In the genomic region with DNA sequence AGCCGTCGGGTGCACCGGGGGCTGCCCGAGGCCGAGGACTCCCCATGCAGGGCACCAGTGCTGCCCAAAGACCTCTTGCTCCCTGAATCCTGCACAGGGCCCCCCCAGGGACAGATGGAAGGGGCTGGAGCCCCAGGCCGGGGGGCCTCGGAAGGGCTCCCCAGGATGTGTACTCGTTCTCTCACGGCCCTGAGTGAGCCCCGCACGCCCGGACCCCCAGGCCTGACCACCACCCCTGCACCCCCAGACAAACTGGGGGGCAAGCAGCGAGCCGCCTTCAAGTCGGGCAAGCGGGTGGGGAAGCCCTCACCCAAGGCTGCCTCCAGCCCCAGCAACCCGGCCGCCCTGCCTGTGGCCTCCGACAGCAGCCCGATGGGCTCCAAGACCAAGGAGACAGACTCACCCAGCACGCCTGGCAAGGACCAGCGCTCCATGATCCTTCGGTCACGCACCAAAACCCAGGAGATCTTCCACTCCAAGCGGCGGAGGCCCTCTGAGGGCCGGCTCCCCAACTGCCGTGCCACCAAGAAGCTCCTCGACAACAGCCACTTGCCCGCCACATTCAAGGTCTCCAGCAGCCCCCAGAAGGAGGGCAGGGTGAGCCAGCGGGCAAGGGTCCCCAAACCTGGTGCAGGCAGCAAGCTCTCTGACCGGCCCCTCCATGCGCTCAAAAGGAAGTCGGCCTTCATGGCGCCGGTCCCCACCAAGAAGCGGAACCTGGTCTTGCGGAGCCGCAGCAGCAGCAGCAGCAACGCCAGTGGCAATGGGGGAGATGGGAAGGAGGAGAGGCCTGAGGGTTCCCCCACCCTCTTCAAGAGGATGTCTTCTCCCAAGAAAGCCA, we compare ENCODE assay signal across 2 cellular contexts.
TF ChIP-seq lines count a peak whose summit lies in the region.

No MANE protein-coding gene starts in this region.

TF ChIP-seq in HepG2, 621 proteins besides CTCF, POLR2A, EP300 and RAD21:
- no peak for TF ChIP-seq ZNF556 (CRISPR knock-in tag; IDR thresholded peaks at IDR 0.05; ENCODE audit: borderline replicate concordance)
- TF ChIP-seq HNRNPL (IDR thresholded peaks at IDR 0.05; ENCODE audit: low read depth, low read length): 0 out of 2 replicates have a peak, but pooled peaks have one; percentile 12
- no peak for TF ChIP-seq ZNF446 (CRISPR knock-in tag; IDR thresholded peaks at IDR 0.05)
TF ChIP-seq in HepG2: peak in this region for 1.

TF ChIP-seq in WTC11, 78 proteins besides CTCF, POLR2A, EP300 and RAD21:
- TF ChIP-seq, protein P1, sequence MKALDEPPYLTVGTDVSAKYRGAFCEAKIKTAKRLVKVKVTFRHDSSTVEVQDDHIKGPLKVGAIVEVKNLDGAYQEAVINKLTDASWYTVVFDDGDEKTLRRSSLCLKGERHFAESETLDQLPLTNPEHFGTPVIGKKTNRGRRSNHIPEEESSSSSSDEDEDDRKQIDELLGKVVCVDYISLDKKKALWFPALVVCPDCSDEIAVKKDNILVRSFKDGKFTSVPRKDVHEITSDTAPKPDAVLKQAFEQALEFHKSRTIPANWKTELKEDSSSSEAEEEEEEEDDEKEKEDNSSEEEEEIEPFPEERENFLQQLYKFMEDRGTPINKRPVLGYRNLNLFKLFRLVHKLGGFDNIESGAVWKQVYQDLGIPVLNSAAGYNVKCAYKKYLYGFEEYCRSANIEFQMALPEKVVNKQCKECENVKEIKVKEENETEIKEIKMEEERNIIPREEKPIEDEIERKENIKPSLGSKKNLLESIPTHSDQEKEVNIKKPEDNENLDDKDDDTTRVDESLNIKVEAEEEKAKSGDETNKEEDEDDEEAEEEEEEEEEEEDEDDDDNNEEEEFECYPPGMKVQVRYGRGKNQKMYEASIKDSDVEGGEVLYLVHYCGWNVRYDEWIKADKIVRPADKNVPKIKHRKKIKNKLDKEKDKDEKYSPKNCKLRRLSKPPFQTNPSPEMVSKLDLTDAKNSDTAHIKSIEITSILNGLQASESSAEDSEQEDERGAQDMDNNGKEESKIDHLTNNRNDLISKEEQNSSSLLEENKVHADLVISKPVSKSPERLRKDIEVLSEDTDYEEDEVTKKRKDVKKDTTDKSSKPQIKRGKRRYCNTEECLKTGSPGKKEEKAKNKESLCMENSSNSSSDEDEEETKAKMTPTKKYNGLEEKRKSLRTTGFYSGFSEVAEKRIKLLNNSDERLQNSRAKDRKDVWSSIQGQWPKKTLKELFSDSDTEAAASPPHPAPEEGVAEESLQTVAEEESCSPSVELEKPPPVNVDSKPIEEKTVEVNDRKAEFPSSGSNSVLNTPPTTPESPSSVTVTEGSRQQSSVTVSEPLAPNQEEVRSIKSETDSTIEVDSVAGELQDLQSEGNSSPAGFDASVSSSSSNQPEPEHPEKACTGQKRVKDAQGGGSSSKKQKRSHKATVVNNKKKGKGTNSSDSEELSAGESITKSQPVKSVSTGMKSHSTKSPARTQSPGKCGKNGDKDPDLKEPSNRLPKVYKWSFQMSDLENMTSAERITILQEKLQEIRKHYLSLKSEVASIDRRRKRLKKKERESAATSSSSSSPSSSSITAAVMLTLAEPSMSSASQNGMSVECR (CRISPR knock-in tag; IDR thresholded peaks at IDR 0.05; ENCODE audit: borderline replicate concordance): no peak
- TF ChIP-seq, protein P2, sequence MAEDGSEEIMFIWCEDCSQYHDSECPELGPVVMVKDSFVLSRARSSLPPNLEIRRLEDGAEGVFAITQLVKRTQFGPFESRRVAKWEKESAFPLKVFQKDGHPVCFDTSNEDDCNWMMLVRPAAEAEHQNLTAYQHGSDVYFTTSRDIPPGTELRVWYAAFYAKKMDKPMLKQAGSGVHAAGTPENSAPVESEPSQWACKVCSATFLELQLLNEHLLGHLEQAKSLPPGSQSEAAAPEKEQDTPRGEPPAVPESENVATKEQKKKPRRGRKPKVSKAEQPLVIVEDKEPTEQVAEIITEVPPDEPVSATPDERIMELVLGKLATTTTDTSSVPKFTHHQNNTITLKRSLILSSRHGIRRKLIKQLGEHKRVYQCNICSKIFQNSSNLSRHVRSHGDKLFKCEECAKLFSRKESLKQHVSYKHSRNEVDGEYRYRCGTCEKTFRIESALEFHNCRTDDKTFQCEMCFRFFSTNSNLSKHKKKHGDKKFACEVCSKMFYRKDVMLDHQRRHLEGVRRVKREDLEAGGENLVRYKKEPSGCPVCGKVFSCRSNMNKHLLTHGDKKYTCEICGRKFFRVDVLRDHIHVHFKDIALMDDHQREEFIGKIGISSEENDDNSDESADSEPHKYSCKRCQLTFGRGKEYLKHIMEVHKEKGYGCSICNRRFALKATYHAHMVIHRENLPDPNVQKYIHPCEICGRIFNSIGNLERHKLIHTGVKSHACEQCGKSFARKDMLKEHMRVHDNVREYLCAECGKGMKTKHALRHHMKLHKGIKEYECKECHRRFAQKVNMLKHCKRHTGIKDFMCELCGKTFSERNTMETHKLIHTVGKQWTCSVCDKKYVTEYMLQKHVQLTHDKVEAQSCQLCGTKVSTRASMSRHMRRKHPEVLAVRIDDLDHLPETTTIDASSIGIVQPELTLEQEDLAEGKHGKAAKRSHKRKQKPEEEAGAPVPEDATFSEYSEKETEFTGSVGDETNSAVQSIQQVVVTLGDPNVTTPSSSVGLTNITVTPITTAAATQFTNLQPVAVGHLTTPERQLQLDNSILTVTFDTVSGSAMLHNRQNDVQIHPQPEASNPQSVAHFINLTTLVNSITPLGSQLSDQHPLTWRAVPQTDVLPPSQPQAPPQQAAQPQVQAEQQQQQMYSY (CRISPR knock-in tag; IDR thresholded peaks at IDR 0.05): peak; percentile 48
